Comparison of ENCODE assay signal across 8 cellular contexts in the genomic region with DNA sequence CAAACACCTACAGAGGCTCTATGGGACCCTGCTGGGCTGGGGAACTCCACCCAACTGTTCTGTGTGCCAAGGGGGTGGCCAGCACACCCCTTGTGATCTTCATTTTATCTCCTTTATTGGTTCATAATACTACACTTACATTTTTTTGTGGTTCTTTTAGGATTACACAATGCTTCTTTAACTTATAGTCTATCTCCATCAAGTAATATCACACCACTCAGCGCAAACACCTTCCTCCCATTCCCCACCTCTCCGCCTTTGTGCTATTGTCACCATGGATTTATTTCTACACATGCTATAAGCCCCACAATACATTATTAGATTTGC. TPM values are rescaled to one million over a fixed set of nuclear protein-coding genes. Genes with fewer than 3 reads are reported as not detected.
A peak's percentile ranks its signal among the peaks of the same experiment; 100 is the strongest.
DNase-seq lines count a peak whose midpoint lies in the region; TF ChIP-seq lines count a peak whose summit lies in the region.
"Had no signal": no experiment of that assay in that cellular context is flagged by ENCODE, and none has a peak within 500 bp of the region (broad histone marks: within the 10 kb centered on the region; RNA-seq: fewer than 3 reads in every experiment).

No MANE protein-coding gene starts in this region.

- H3K36me3 Mint-ChIP-seq in glutamatergic neuron (ENCODE audit: unreplicated experiment) = no peaks in the 10 kb centered on the region
- H3K36me3 Mint-ChIP-seq: T-cell had no signal

- peak overlapping the region; percentile 23 for H3K27ac Mint-ChIP-seq in glutamatergic neuron (ENCODE audit: unreplicated experiment)
- H3K27ac Mint-ChIP-seq: activated T-helper 1 cell treated with anti-CD3 and anti-CD28 coated beads, Interleukin-12 subunit alpha, Interleukin-12 subunit beta, Interleukin-2, Interleukin-4 antibody, amounts not matched to agents 30 ng/mL and 10 ng/mL and 1 ng/mL, durations not matched to agents 14 hours and 24 hours and 36 hours had no signal

- H3K36me3 ChIP-seq in thyroid gland (no peaks in the 10 kb centered on the region), Peyer's patch (no peaks in the 10 kb centered on the region)

- H3K4me1 ChIP-seq in thyroid gland (peaks cover 7 to 22% of the 10 kb centered on the region in 2 donors), Peyer's patch (peaks cover 0 to 23% (median 3%) of the 10 kb centered on the region in 4 donors)

- WGBS in thyroid gland, 2 donors = 75 to 87% methylated on average over 2 of the region's 2 CpGs

- H3K27me3 ChIP-seq in thyroid gland = no peaks in the 10 kb centered on the region
- no peaks in the 10 kb centered on the region for H3K27me3 ChIP-seq in Peyer's patch

- peak; percentile 27 for TF ChIP-seq CTCF in VCaP (conservative IDR thresholded peaks at IDR 0.05)
- peak; percentile 5 for TF ChIP-seq CTCF in glutamatergic neuron (IDR thresholded peaks at IDR 0.05; ENCODE audit: partially characterized antibody, unreplicated experiment)
- peak in 2 of 6 experiments; percentile 3 to 16 for TF ChIP-seq CTCF in thyroid gland (IDR thresholded peaks at IDR 0.05)
- no peak for TF ChIP-seq CTCF in Peyer's patch (IDR thresholded peaks at IDR 0.05)

- H3K9me3 Mint-ChIP-seq in glutamatergic neuron (ENCODE audit: unreplicated experiment) = peaks cover 6% of the 10 kb centered on the region
- H3K9me3 Mint-ChIP-seq: activated T-helper 1 cell treated with anti-CD3 and anti-CD28 coated beads, Interleukin-12 subunit alpha, Interleukin-12 subunit beta, Interleukin-2, Interleukin-4 antibody, amounts not matched to agents 30 ng/mL and 10 ng/mL and 1 ng/mL, durations not matched to agents 14 hours and 24 hours and 36 hours; T-cell had no signal

- TF ChIP-seq POLR2A in thyroid gland (IDR thresholded peaks at IDR 0.05) (no peak), Peyer's patch (IDR thresholded peaks at IDR 0.05) (no peak)

- H3K27ac ChIP-seq in VCaP (peak overlapping the region; percentile 34; the same call in 1 of the 2 replicates), thyroid gland (peak overlapping the region in 2 of 3 donors; percentile 28 to 58), Peyer's patch (peak overlapping the region in 2 of 4 donors; percentile 46 to 50)

- DNase-seq in glutamatergic neuron = no peak
- DNase-seq in thyroid gland = no peak
- DNase-seq in Peyer's patch = no peak
- no peak for DNase-seq in NCI-H1417 (lab: John Stamatoyannopoulos, UW)
- DNase-seq: stimulated activated CD4-positive, alpha-beta T cell treated with anti-CD3 and anti-CD28 coated beads, Interleukin-4, amount 100 ng/mL, for 1 hour; T-cell had no signal

- intact Hi-C loops in thyroid gland (cut with DNase I) = loop anchor here (5.0 kb wide), 1 partner anchor 33 kb away; the partner anchor contains the start of gene EFNA1

- H3K4me3 Mint-ChIP-seq in glutamatergic neuron (ENCODE audit: unreplicated experiment) = peak overlapping the region; percentile 49
- H3K4me3 Mint-ChIP-seq: activated T-helper 1 cell treated with anti-CD3 and anti-CD28 coated beads, Interleukin-12 subunit alpha, Interleukin-12 subunit beta, Interleukin-2, Interleukin-4 antibody, amounts not matched to agents 30 ng/mL and 10 ng/mL and 1 ng/mL, durations not matched to agents 14 hours and 24 hours and 36 hours; T-cell had no signal

- H3K27me3 Mint-ChIP-seq in glutamatergic neuron (ENCODE audit: unreplicated experiment) = peaks cover 8% of the 10 kb centered on the region

- peaks cover 12% of the 10 kb centered on the region for H3K4me1 Mint-ChIP-seq in glutamatergic neuron (ENCODE audit: low read depth, unreplicated experiment)

- H3K9me3 ChIP-seq in thyroid gland (no peaks in the 10 kb centered on the region), Peyer's patch (no peaks in the 10 kb centered on the region)

- H3K4me3 ChIP-seq in thyroid gland (replicated peaks in 1 of 3) (no peak overlapping the region), Peyer's patch (no peak overlapping the region)

RNA-seq across cellular contexts. Expression of gene EFNA3, which starts 15.9 kb away (rescaled TPM):
- total RNA-seq in glutamatergic neuron (ENCODE audit: unreplicated experiment) = 14.6 TPM
- total RNA-seq in thyroid gland = 1 to 10 TPM; 1.2 to 2.9 (median 2.0) TPM
- total RNA-seq in Peyer's patch = 1 to 10 TPM; 2.3 to 8.7 (median 5.3) TPM

RNA-seq across cellular contexts. Expression of gene EFNA4, which starts 31.0 kb away (rescaled TPM):
- 2.9 TPM for total RNA-seq in glutamatergic neuron (ENCODE audit: unreplicated experiment)
- 10 to 100 TPM in 2 of 4 donors, 1 to 10 TPM in 2; 7.5 to 13.1 (median 9.9) TPM for total RNA-seq in thyroid gland
- total RNA-seq in Peyer's patch = 10 to 100 TPM in 3 of 4 donors, 1 to 10 TPM in 1; 2.5 to 39.6 (median 18.2) TPM

RNA-seq across cellular contexts. Expression of gene EFNA1, which starts 33.1 kb away (rescaled TPM):
- total RNA-seq in glutamatergic neuron (ENCODE audit: unreplicated experiment) (1.7 TPM), thyroid gland (100 to 1,000 TPM in 1 of 4 donors, 10 to 100 TPM in 3; 56.1 to 129 (median 83.1) TPM), Peyer's patch (100 to 1,000 TPM in 3 of 4 donors, 10 to 100 TPM in 1; 13.2 to 166 (median 145) TPM)
- total RNA-seq: activated T-helper 1 cell treated with anti-CD3 and anti-CD28 coated beads, Interleukin-12 subunit alpha, Interleukin-12 subunit beta, Interleukin-2, Interleukin-4 antibody, amounts not matched to agents 30 ng/mL and 10 ng/mL and 1 ng/mL, durations not matched to agents 14 hours and 24 hours and 36 hours had no signal

RNA-seq across cellular contexts. Expression of gene SLC50A1, which starts 41.1 kb away (rescaled TPM):
- total RNA-seq in glutamatergic neuron (ENCODE audit: unreplicated experiment) (8.6 TPM), thyroid gland (10 to 100 TPM; 30.9 to 42.2 (median 32.7) TPM), Peyer's patch (10 to 100 TPM; 42.5 to 83.3 (median 46.7) TPM)

RNA-seq across cellular contexts. Expression of gene ADAM15, which starts 43.5 kb away (rescaled TPM):
- 7.6 TPM for total RNA-seq in glutamatergic neuron (ENCODE audit: unreplicated experiment)
- total RNA-seq in thyroid gland = 10 to 100 TPM; 51.3 to 75.5 (median 65.6) TPM
- total RNA-seq in Peyer's patch = 100 to 1,000 TPM; 111 to 191 (median 126) TPM

Comparison
In these comparisons a context has a peak if more than half of its experiments do, and no peak if none do; other contexts are left out.
1. CTCF ChIP-seq: peak in VCaP (single experiment) and glutamatergic neuron (single experiment); none in Peyer's patch (0 of 6).